24 cellular contexts compared by ENCODE assay signal in the genomic region with DNA sequence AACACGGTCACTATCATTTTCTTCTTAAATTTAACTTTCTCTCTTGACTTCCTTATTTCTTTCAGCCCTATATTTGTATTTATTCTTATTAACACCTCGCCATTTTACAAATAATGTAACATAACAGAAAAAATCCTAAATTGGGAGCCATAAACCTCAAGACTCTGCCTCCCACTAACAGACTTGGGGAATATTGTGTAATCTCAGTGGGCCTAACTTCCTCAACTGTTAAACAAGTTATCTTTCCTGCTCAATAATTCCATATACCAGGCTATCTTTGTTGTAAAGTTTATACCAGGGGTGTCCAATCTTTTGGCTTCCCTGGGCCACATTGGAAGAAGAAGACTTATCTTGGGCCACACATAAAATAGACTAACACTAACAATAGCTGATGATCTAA.
"Had no signal": no experiment of that assay in that cellular context is flagged by ENCODE, and none has a peak within 500 bp of the region (broad histone marks: within the 10 kb centered on the region; RNA-seq: fewer than 3 reads in every experiment).

No MANE protein-coding gene starts in this region.

- H3K27me3 ChIP-seq: adrenal gland, ascending aorta, brain microvascular endothelial cell, foreskin keratinocyte, tibial artery had no signal

- H3K27ac ChIP-seq: adrenal gland, ascending aorta, brain microvascular endothelial cell, foreskin keratinocyte, lower lobe of right lung, parathyroid adenoma, tibial artery had no signal

- ATAC-seq: activated T-helper 17 cell treated with anti-CD3 and anti-CD28 coated beads, Interleukin-2, amount 50 U/mL, for 72 hours; foreskin keratinocyte; left lobe of liver; lower lobe of right lung; mucosa of descending colon; sciatic nerve; stimulated activated effector memory CD8-positive, alpha-beta T cell treated with anti-CD3 and anti-CD28 coated beads, Interleukin-12 subunit alpha, Interleukin-12 subunit beta, amount 100 ng/mL, for 72 hours; stimulated activated naive CD8-positive, alpha-beta T cell treated with anti-CD3 and anti-CD28 coated beads, Interleukin-15, amount 100 ng/mL, for 72 hours had no signal

- H3K4me3 ChIP-seq: adrenal gland, ascending aorta, lower lobe of right lung, mucosa of descending colon, tibial artery had no signal

- DNase-seq: activated CD8-positive, alpha-beta memory T cell treated with anti-CD3 and anti-CD28 coated beads for 24 hours; activated CD8-positive, alpha-beta memory T cell treated with anti-CD3 and anti-CD28 coated beads, Interleukin-2, amount 50 U/mL, for 4 hours; activated T-cell treated with anti-CD3 and anti-CD28 coated beads, Interleukin-2, amount 50 U/mL, for 24 hours; adrenal gland; brain microvascular endothelial cell; central memory CD4-positive, alpha-beta T cell; dermis blood vessel endothelial cell; effector memory CD4-positive, alpha-beta T cell; foreskin keratinocyte; immature natural killer cell; lower lobe of right lung; mesendoderm; mucosa of descending colon; nephron progenitor cell; small intestine; stimulated activated CD4-positive, alpha-beta T cell treated with anti-CD3 and anti-CD28 coated beads, Interleukin-2, amount 100 ng/mL, for 24 hours; stimulated activated naive CD8-positive, alpha-beta T cell treated with anti-CD3 and anti-CD28 coated beads, Interleukin-15, amount 100 ng/mL, for 72 hours; tibial artery had no signal
